31 cellular contexts compared by ENCODE assay signal in the genomic region with DNA sequence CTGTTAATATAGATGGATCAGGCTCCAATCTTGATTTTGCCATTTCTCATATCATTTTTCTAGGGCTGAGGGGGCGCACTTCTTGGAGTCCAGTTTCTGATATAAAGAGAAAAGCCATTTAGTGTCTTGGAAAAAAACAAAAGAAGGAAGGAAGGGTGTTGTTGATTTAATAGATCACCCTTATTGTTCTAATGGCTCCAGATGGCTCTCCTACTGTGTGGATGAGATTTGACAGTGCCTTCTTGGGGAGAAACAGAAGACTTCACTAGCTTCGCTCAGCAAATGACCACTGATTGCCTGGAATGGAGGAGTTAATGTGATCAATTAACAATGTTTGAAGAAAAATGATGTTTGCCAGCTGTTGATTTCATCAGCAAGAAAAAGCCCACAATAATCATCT.
"Had no signal": no experiment of that assay in that cellular context is flagged by ENCODE, and none has a peak within 500 bp of the region (broad histone marks: within the 10 kb centered on the region; RNA-seq: fewer than 3 reads in every experiment).

No MANE protein-coding gene starts in this region.

- H3K27ac ChIP-seq: brain microvascular endothelial cell, coronary artery, epithelial cell of prostate, esophagus squamous epithelium, pancreas, psoas muscle, sigmoid colon, thoracic aorta, WERI-Rb-1 had no signal

- H3K4me3 ChIP-seq: coronary artery, esophagus squamous epithelium, pancreas, psoas muscle, sigmoid colon, thoracic aorta had no signal

- H3K36me3 ChIP-seq: brain microvascular endothelial cell, esophagus squamous epithelium, pancreas, sigmoid colon, thoracic aorta, WERI-Rb-1 had no signal

- H3K9me3 ChIP-seq: esophagus squamous epithelium, pancreas, psoas muscle, sigmoid colon, thoracic aorta had no signal

- DNase-seq: activated CD4-positive, alpha-beta memory T cell treated with anti-CD3 and anti-CD28 coated beads for 36 hours; activated CD4-positive, alpha-beta T cell treated with anti-CD3 and anti-CD28 coated beads, Interleukin-2, amount 10 ng/mL, durations not matched to agents 24 days and 14 days; activated CD8-positive, alpha-beta memory T cell treated with anti-CD3 and anti-CD28 coated beads, Interleukin-2, amount 50 U/mL, for 48 hours; activated gamma-delta T cell treated with Interleukin-2 at 50 U/mL for 16 hours; activated naive CD4-positive, alpha-beta T cell treated with anti-CD3 and anti-CD28 coated beads, Interleukin-2, amount 50 U/mL, for 16 hours; activated T-cell treated with anti-CD3 and anti-CD28 coated beads, Interleukin-2, amount 50 U/mL, for 24 hours; amniotic stem cell; brain microvascular endothelial cell; esophagus squamous epithelium; foreskin melanocyte; left cardiac atrium; mammary epithelial cell; naive B cell; nucleus accumbens; pancreas; psoas muscle; sigmoid colon; small intestine; stimulated activated CD4-positive, alpha-beta T cell treated with anti-CD3 and anti-CD28 coated beads, Interleukin-4, amount 100 ng/mL, for 24 hours; T-helper 17 cell; T1000; trophoblast cell; WERI-Rb-1 had no signal

- FAIRE-seq: astrocyte, keratinocyte, pancreas, small intestine, urothelium cell line had no signal

- ATAC-seq: activated CD4-positive, CD25-positive, alpha-beta regulatory T cell treated with anti-CD3 and anti-CD28 coated beads, Interleukin-2, amount 50 U/mL, for 24 hours; left cardiac atrium; pancreas; psoas muscle; stimulated activated effector memory CD8-positive, alpha-beta T cell treated with anti-CD3 and anti-CD28 coated beads, Interleukin-12 subunit alpha, Interleukin-12 subunit beta, amount 100 ng/mL, for 72 hours; T-helper 17 cell had no signal

- H3K27me3 ChIP-seq: brain microvascular endothelial cell, esophagus squamous epithelium, pancreas, sigmoid colon had no signal

- H3K4me1 ChIP-seq: esophagus squamous epithelium, pancreas, psoas muscle, sigmoid colon had no signal
